1 cellular context compared by ENCODE assay signal in genomic region chr5:142857405-142857804, GRCh38.
TF ChIP-seq lines count a peak whose summit lies in the region.

No MANE protein-coding gene starts in this region.

TF ChIP-seq in WTC11, 78 proteins besides CTCF, POLR2A, EP300 and RAD21 (continued from another document):
- TF ChIP-seq ATF6 (CRISPR knock-in tag; IDR thresholded peaks at IDR 0.05) (no peak), E2F1 (CRISPR knock-in tag; IDR thresholded peaks at IDR 0.05) (no peak), TCF7 (CRISPR knock-in tag; IDR thresholded peaks at IDR 0.05; ENCODE audit: low read depth) (no peak), FOXK1 (CRISPR knock-in tag; IDR thresholded peaks at IDR 0.05) (no peak), FOXJ3 (CRISPR knock-in tag; IDR thresholded peaks at IDR 0.05; ENCODE audit: borderline replicate concordance) (no peak), RORB (CRISPR knock-in tag; IDR thresholded peaks at IDR 0.05) (no peak), EMX1 (CRISPR knock-in tag; IDR thresholded peaks at IDR 0.05) (no peak), SMAD3 (CRISPR knock-in tag; IDR thresholded peaks at IDR 0.05; ENCODE audit: borderline replicate concordance) (no peak), PRDM15 (CRISPR knock-in tag; IDR thresholded peaks at IDR 0.05) (no peak)
TF ChIP-seq in WTC11: peak in this region for 0.
